Comparison of ENCODE assay signal across 28 cellular contexts in genomic region chr10:43001427-43001795, GRCh38.
"Had no signal": no experiment of that assay in that cellular context is flagged by ENCODE, and none has a peak within 500 bp of the region (broad histone marks: within the 10 kb centered on the region; RNA-seq: fewer than 3 reads in every experiment).

No MANE protein-coding gene starts in this region.

- DNase-seq: hippocampal formation; kidney; left lung; mesendoderm; midbrain; mucosa of descending colon; naive thymus-derived CD4-positive, alpha-beta T cell; nucleus accumbens; stimulated activated CD4-positive, alpha-beta T cell treated with anti-CD3 and anti-CD28 coated beads, Interleukin-1b, Interleukin-23, amount 100 ng/mL, for 48 hours; stimulated activated CD4-positive, alpha-beta T cell treated with anti-CD3 and anti-CD28 coated beads, Interleukin-2, amount 100 ng/mL, for 48 hours; stimulated activated CD4-positive, alpha-beta T cell treated with anti-CD3 and anti-CD28 coated beads, Interleukin-4, amount 100 ng/mL, for 4 hours; stimulated activated CD8-positive, alpha-beta memory T cell treated with anti-CD3 and anti-CD28 coated beads, Interleukin-4, amount 100 ng/mL, for 48 hours; stimulated activated naive CD4-positive, alpha-beta T cell treated with Interleukin-2 at 50 U/mL for 16 hours; stimulated activated naive CD8-positive, alpha-beta T cell treated with anti-CD3 and anti-CD28 coated beads, Interleukin-15, amount 100 ng/mL, for 72 hours; substantia nigra; testis; thyroid gland; transverse colon had no signal

- H3K4me1 Mint-ChIP-seq: naive thymus-derived CD4-positive, alpha-beta T cell; stimulated activated memory B cell treated with anti-CD40 and anti-IgM and Interleukin-4, amounts not matched to agents 10 μg/mL and 1 μg/mL and 100 μg/mL, for 72 hours; stimulated activated naive CD8-positive, alpha-beta T cell treated with anti-CD3 and anti-CD28 coated beads, Interleukin-15, amount 100 ng/mL, for 72 hours had no signal

- H3K9me3 ChIP-seq: left lung, mucosa of descending colon, pancreas, right atrium auricular region, right lobe of liver, testis, thyroid gland, transverse colon, upper lobe of left lung, vagina had no signal

- H3K4me2 ChIP-seq: smooth muscle cell had no signal

- FAIRE-seq: kidney, pancreas had no signal

- H3K27me3 Mint-ChIP-seq: stimulated activated memory B cell treated with anti-CD40 and anti-IgM and Interleukin-4, amounts not matched to agents 10 μg/mL and 1 μg/mL and 100 μg/mL, for 72 hours; stimulated activated naive CD8-positive, alpha-beta T cell treated with anti-CD3 and anti-CD28 coated beads, Interleukin-15, amount 100 ng/mL, for 72 hours had no signal

- H3K4me3 Mint-ChIP-seq: naive thymus-derived CD4-positive, alpha-beta T cell; natural killer cell treated with Interleukin-12 subunit alpha and Interleukin-12 subunit beta and Interleukin-15 and Interleukin-18, amount 100 ng/mL, for 72 hours; stimulated activated memory B cell treated with anti-CD40 and anti-IgM and Interleukin-4, amounts not matched to agents 10 μg/mL and 1 μg/mL and 100 μg/mL, for 72 hours; stimulated activated naive CD8-positive, alpha-beta T cell treated with anti-CD3 and anti-CD28 coated beads, Interleukin-15, amount 100 ng/mL, for 72 hours had no signal

- H3K4me3 ChIP-seq: left lung, lung, mucosa of descending colon, pancreas, right atrium auricular region, right lobe of liver, smooth muscle cell, testis, thyroid gland, transverse colon, upper lobe of left lung, vagina had no signal

- H3K27me3 ChIP-seq: left lung, pancreas, right atrium auricular region, right lobe of liver, testis, thyroid gland, transverse colon, upper lobe of left lung, vagina had no signal

- ATAC-seq: left colon; left lung; mucosa of descending colon; naive thymus-derived CD4-positive, alpha-beta T cell; pancreas; stimulated activated memory B cell treated with anti-CD40 and anti-IgM and Interleukin-4, amounts not matched to agents 10 μg/mL and 1 μg/mL and 100 μg/mL, for 72 hours; stimulated activated naive CD8-positive, alpha-beta T cell treated with anti-CD3 and anti-CD28 coated beads, Interleukin-15, amount 100 ng/mL, for 72 hours had no signal

- H3K9me3 Mint-ChIP-seq: naive thymus-derived CD4-positive, alpha-beta T cell; natural killer cell treated with Interleukin-12 subunit alpha and Interleukin-12 subunit beta and Interleukin-15 and Interleukin-18, amount 100 ng/mL, for 72 hours; stimulated activated memory B cell treated with anti-CD40 and anti-IgM and Interleukin-4, amounts not matched to agents 10 μg/mL and 1 μg/mL and 100 μg/mL, for 72 hours; stimulated activated naive CD8-positive, alpha-beta T cell treated with anti-CD3 and anti-CD28 coated beads, Interleukin-15, amount 100 ng/mL, for 72 hours had no signal

- H3K4me1 ChIP-seq: left lung, pancreas, right atrium auricular region, right lobe of liver, testis, thyroid gland, transverse colon, upper lobe of left lung, vagina had no signal

- H3K27ac Mint-ChIP-seq: naive thymus-derived CD4-positive, alpha-beta T cell; natural killer cell treated with Interleukin-12 subunit alpha and Interleukin-12 subunit beta and Interleukin-15 and Interleukin-18, amount 100 ng/mL, for 72 hours; stimulated activated memory B cell treated with anti-CD40 and anti-IgM and Interleukin-4, amounts not matched to agents 10 μg/mL and 1 μg/mL and 100 μg/mL, for 72 hours; stimulated activated naive CD8-positive, alpha-beta T cell treated with anti-CD3 and anti-CD28 coated beads, Interleukin-15, amount 100 ng/mL, for 72 hours had no signal

- H3K36me3 ChIP-seq: left lung, pancreas, right atrium auricular region, right lobe of liver, thyroid gland, transverse colon, upper lobe of left lung, vagina had no signal

- H3K36me3 Mint-ChIP-seq: naive thymus-derived CD4-positive, alpha-beta T cell; natural killer cell treated with Interleukin-12 subunit alpha and Interleukin-12 subunit beta and Interleukin-15 and Interleukin-18, amount 100 ng/mL, for 72 hours; stimulated activated memory B cell treated with anti-CD40 and anti-IgM and Interleukin-4, amounts not matched to agents 10 μg/mL and 1 μg/mL and 100 μg/mL, for 72 hours had no signal

- H3K27ac ChIP-seq: left lung, pancreas, right atrium auricular region, right lobe of liver, testis, thyroid gland, transverse colon, upper lobe of left lung, vagina had no signal
